In genomic region chr17:38589462-38590114, GRCh38 we compare ENCODE assay signal across 31 cellular contexts. TPM values are rescaled to one million over a fixed set of nuclear protein-coding genes. Genes with fewer than 3 reads are reported as not detected.
"Had no signal": no experiment of that assay in that cellular context is flagged by ENCODE, and none has a peak within 500 bp of the region (broad histone marks: within the 10 kb centered on the region; RNA-seq: fewer than 3 reads in every experiment).

No MANE protein-coding gene starts in this region.

- H3K4me3 Mint-ChIP-seq: activated CD4-positive, alpha-beta T cell treated with anti-CD3 and anti-CD28 coated beads, Interleukin-2, amount 10 ng/mL, durations not matched to agents 24 days and 14 days; activated CD8-positive, alpha-beta T cell treated with anti-CD3 and anti-CD28 coated beads for 36 hours; activated naive CD8-positive, alpha-beta T cell treated with anti-CD3 and anti-CD28 coated beads for 36 hours; activated T-cell treated with anti-CD3 and anti-CD28 coated beads, Interleukin-2, amount 50 U/mL, for 72 hours; activated T-helper 17 cell treated with anti-CD3 and anti-CD28 coated beads, Interleukin-2, amount 50 U/mL, for 72 hours; T-cell; T-helper 17 cell had no signal

- ATAC-seq: activated CD8-positive, alpha-beta T cell treated with anti-CD3 and anti-CD28 coated beads for 36 hours; activated T-cell treated with anti-CD3 and anti-CD28 coated beads, Interleukin-2, amount 50 U/mL, for 72 hours; activated T-helper 17 cell treated with anti-CD3 and anti-CD28 coated beads, Interleukin-2, amount 50 U/mL, for 72 hours; PC-3; Right ventricle myocardium inferior; SK-N-SH treated with all-trans-retinoic acid at 6 μM for 48 hours; T-cell; T-helper 17 cell had no signal

- H3K36me3 Mint-ChIP-seq: activated naive CD8-positive, alpha-beta T cell treated with anti-CD3 and anti-CD28 coated beads for 36 hours; T-cell had no signal

- H3K27ac ChIP-seq: brain microvascular endothelial cell, Peyer's patch, VCaP had no signal

- DNase-seq: activated CD4-positive, alpha-beta T cell treated with anti-CD3 and anti-CD28 coated beads, Interleukin-2, amount 10 ng/mL, durations not matched to agents 24 days and 14 days; activated CD4-positive, alpha-beta T cell treated with anti-CD3 and anti-CD28 coated beads, Interleukin-2, amount 50 U/mL, for 4 hours; activated CD8-positive, alpha-beta T cell treated with anti-CD3 and anti-CD28 coated beads for 36 hours; activated effector memory CD4-positive, alpha-beta T cell treated with anti-CD3 and anti-CD28 coated beads, Interleukin-2, amount 50 U/mL, for 16 hours; activated naive CD4-positive, alpha-beta T cell; activated naive CD4-positive, alpha-beta T cell treated with anti-CD3 and anti-CD28 coated beads, Interleukin-2, amount 50 U/mL, for 16 hours; activated naive CD8-positive, alpha-beta T cell treated with anti-CD3 and anti-CD28 coated beads for 36 hours; activated T-cell treated with anti-CD3 and anti-CD28 coated beads, Interleukin-2, amount 50 U/mL, for 1 hour; activated T-cell treated with anti-CD3 and anti-CD28 coated beads, Interleukin-2, amount 50 U/mL, for 72 hours; amniotic stem cell; aorta; brain microvascular endothelial cell; central memory CD4-positive, alpha-beta T cell; MM.1S; NCI-H1105; NCI-H1417 treated with DMSO at 0.1 percent for 48 hours; NCI-H1694 treated with DMSO at 0.1 percent for 48 hours; NCI-H2029; NCI-H748 treated with DMSO at 0.1 percent for 48 hours; NK-92 treated with Interleukin-12 subunit alpha and Interleukin-12 subunit beta, amount 100 ng/mL, for 24 hours; PC-3; Peyer's patch; RPMI8226; SIG-M5; T-cell; T-helper 17 cell had no signal

- H3K27me3 ChIP-seq: Peyer's patch had no signal

- H3K27ac Mint-ChIP-seq: activated CD4-positive, alpha-beta T cell treated with anti-CD3 and anti-CD28 coated beads, Interleukin-2, amount 10 ng/mL, durations not matched to agents 24 days and 14 days; activated CD8-positive, alpha-beta T cell treated with anti-CD3 and anti-CD28 coated beads for 36 hours; activated naive CD8-positive, alpha-beta T cell treated with anti-CD3 and anti-CD28 coated beads for 36 hours; activated T-cell treated with anti-CD3 and anti-CD28 coated beads, Interleukin-2, amount 50 U/mL, for 72 hours; activated T-helper 17 cell treated with anti-CD3 and anti-CD28 coated beads, Interleukin-2, amount 50 U/mL, for 72 hours; T-helper 17 cell had no signal

- H3K36me3 ChIP-seq: brain microvascular endothelial cell, Peyer's patch had no signal

- H3K4me3 ChIP-seq: Peyer's patch had no signal

- H3K9me3 Mint-ChIP-seq: activated CD4-positive, alpha-beta T cell treated with anti-CD3 and anti-CD28 coated beads, Interleukin-2, amount 10 ng/mL, durations not matched to agents 24 days and 14 days; activated CD8-positive, alpha-beta T cell treated with anti-CD3 and anti-CD28 coated beads for 36 hours; activated naive CD8-positive, alpha-beta T cell treated with anti-CD3 and anti-CD28 coated beads for 36 hours; activated T-cell treated with anti-CD3 and anti-CD28 coated beads, Interleukin-2, amount 50 U/mL, for 72 hours; activated T-helper 17 cell treated with anti-CD3 and anti-CD28 coated beads, Interleukin-2, amount 50 U/mL, for 72 hours; T-cell had no signal

- H3K9me3 ChIP-seq: Peyer's patch had no signal

RNA-seq across cellular contexts. Expression of gene SRCIN1, which starts 16.2 kb away (rescaled TPM):
- total RNA-seq: LHCN-M2 had no signal
